In the genomic region with DNA sequence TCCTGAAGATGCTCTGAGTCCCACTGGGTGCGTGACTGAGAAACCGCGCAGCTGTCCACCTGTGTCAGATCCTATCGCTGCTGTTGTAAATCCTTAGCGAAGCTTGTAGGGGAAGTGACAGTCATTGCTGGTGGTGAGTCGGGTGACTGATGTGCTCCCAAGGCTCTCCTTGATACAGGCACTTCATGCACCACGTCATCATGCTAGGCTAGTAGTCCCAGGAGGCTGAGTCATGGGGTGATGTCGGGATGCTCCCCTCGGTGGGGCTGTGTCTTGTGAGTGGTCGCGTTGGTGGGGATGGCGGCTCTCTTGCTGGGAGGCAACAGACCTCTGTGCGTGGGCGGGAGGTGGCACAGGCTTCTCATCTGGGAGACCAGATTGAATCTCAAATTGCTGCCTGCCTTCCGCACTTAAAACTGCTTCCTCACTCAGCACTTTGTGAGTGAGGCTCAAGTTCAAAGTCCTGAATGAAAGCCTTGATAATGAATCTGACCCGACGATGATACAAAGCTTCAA, we compare ENCODE assay signal across 10 cellular contexts.
DNase-seq lines count a peak whose midpoint lies in the region; ATAC-seq, FAIRE-seq and TF ChIP-seq lines count a peak whose summit lies in the region.
"Had no signal": no experiment of that assay in that cellular context is flagged by ENCODE, and none has a peak within 500 bp of the region (broad histone marks: within the 10 kb centered on the region; RNA-seq: fewer than 3 reads in every experiment).

No MANE protein-coding gene starts in this region.

- intact Hi-C loops in left colon (cut with DNase I, micrococcal nuclease): no loop called here

- no peaks in the 10 kb centered on the region for H3K9me3 ChIP-seq in A549

- POLR2A ChIA-PET in A549 (lab: Yijun Ruan, JAX): no interaction called here

- TF ChIP-seq POLR2A in A549 (IDR thresholded peaks at IDR 0.05; ENCODE audit: low read length): no peak

- peak overlapping the region; percentile 0 to 59; a peak in 4 of 6 replicates for H3K27ac ChIP-seq in A549

- peaks cover 26% of the 10 kb centered on the region for H3K4me1 ChIP-seq in A549

- WGBS in A549 (ENCODE audit: missing lambda C conversion rate): 54% methylated on average over 9 of the region's 17 CpGs

- no peak for FAIRE-seq in A549 (lab: Jason Lieb, UNC)

- DNase-seq in A549 (ENCODE audit: low read depth in 1 of 2, low spot score in 1 of 2) (peak; percentile 58 to 65), H4 (ENCODE audit: low spot score) (peak; percentile 39), SW480 (ENCODE audit: low spot score) (peak; percentile 85), left colon (peak; percentile 52 to 72), NOMO-1 (lab: John Stamatoyannopoulos, UW; ENCODE audit: unreplicated experiment in 2 of 2) (no peak), T-helper 9 cell (no peak), iPS-NIHi7 (ENCODE audit: extremely low spot score) (no peak), NCI-H1105 (lab: John Stamatoyannopoulos, UW) (no peak)
- DNase-seq: Kasumi-1, SIG-M5 had no signal

- no peak for TF ChIP-seq CTCF in A549 (IDR thresholded peaks at IDR 0.05)

- CTCF ChIA-PET in A549 (lab: Yijun Ruan, JAX): interaction anchor here (0.9 to 17.8 kb wide), 6 partner anchors 9 to 32 kb away, joined by 3 to 179 read pairs (median 7); no protein-coding TSS in a partner anchor

- TF ChIP-seq EP300 in A549 (IDR thresholded peaks at IDR 0.05): no peak

- no peak overlapping the region for H3K4me3 ChIP-seq in A549

- peak; percentile 69 to 70 for ATAC-seq in A549
- peak; percentile 71 for ATAC-seq in left colon

- peak overlapping the region; percentile 30; the same call in 2 of the 3 replicates for H3K4me2 ChIP-seq in A549

- TF ChIP-seq RAD21 in A549 (conservative IDR thresholded peaks at IDR 0.05 in 1 of 2, IDR thresholded peaks at IDR 0.05 in 1 of 2): no peak

TF ChIP-seq in A549, 52 proteins besides CTCF, POLR2A, EP300 and RAD21:
- TF ChIP-seq NR3C1 (IDR thresholded peaks at IDR 0.05) (no peak), CEBPB (IDR thresholded peaks at IDR 0.05) (no peak), MAFK (IDR thresholded peaks at IDR 0.05; ENCODE audit: partially characterized antibody) (peak; percentile 34), RCOR1 (IDR thresholded peaks at IDR 0.05; ENCODE audit: low read depth, low read length) (no peak), FOSL2 (IDR thresholded peaks at IDR 0.05) (no peak), FOSL2 (CRISPR knock-in tag; IDR thresholded peaks at IDR 0.05) (peak; percentile 52; the same call in 1 of the 2 replicates), FOXS1 (CRISPR knock-in tag; IDR thresholded peaks at IDR 0.05) (no peak), CHD4 (IDR thresholded peaks at IDR 0.05; ENCODE audit: borderline replicate concordance) (no peak)

Comparison
In these comparisons a context has a peak if more than half of its experiments do, and no peak if none do; other contexts are left out.
1. DNase-seq: peak in A549 (2 of 2), H4 (single experiment), SW480 (single experiment) and left colon (2 of 2); none in NOMO-1 (0 of 2), T-helper 9 cell (single experiment), iPS-NIHi7 (single experiment) and NCI-H1105 (single experiment).